ENCODE assay signal across 1 cellular context in the genomic region with DNA sequence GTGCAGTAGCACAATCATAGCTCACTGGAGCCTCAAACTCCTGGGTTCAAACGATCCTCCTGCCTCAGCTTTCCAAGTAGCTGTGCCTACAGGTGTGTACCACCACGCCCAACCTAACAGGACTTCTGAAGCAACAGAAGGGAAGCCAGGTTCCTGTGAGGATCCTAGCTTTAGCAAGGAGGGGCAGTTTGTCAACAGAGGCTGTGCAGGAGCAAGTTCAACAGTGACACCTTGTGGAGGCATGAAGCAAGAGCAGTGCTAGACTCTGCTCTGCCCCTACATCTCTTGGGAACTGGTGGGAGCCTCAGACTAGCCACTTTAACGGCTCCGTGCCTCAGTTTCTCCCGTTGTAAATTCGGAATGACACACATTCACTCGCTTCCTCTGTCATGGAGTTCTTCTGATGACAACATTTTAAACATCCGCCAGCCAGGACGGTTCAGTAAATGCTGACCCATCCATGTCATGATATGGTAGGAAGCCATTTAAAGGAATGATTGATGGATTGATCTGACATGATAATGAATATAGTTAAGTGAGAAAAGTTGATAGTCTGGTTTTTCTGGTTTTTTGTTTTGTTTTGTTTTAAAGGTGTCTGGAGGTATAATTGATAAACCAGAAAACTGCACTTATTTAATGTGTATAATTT.
A peak's percentile ranks its signal among the peaks of the same experiment; 100 is the strongest.
TF ChIP-seq lines count a peak whose summit lies in the region.

No MANE protein-coding gene starts in this region.

TF ChIP-seq in HepG2, 621 proteins besides CTCF, POLR2A, EP300 and RAD21 (continued from another document and continues in another):
- TF ChIP-seq, protein P1, sequence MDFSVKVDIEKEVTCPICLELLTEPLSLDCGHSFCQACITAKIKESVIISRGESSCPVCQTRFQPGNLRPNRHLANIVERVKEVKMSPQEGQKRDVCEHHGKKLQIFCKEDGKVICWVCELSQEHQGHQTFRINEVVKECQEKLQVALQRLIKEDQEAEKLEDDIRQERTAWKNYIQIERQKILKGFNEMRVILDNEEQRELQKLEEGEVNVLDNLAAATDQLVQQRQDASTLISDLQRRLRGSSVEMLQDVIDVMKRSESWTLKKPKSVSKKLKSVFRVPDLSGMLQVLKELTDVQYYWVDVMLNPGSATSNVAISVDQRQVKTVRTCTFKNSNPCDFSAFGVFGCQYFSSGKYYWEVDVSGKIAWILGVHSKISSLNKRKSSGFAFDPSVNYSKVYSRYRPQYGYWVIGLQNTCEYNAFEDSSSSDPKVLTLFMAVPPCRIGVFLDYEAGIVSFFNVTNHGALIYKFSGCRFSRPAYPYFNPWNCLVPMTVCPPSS (IDR thresholded peaks at IDR 0.05), result no peak
- TF ChIP-seq, protein P2, sequence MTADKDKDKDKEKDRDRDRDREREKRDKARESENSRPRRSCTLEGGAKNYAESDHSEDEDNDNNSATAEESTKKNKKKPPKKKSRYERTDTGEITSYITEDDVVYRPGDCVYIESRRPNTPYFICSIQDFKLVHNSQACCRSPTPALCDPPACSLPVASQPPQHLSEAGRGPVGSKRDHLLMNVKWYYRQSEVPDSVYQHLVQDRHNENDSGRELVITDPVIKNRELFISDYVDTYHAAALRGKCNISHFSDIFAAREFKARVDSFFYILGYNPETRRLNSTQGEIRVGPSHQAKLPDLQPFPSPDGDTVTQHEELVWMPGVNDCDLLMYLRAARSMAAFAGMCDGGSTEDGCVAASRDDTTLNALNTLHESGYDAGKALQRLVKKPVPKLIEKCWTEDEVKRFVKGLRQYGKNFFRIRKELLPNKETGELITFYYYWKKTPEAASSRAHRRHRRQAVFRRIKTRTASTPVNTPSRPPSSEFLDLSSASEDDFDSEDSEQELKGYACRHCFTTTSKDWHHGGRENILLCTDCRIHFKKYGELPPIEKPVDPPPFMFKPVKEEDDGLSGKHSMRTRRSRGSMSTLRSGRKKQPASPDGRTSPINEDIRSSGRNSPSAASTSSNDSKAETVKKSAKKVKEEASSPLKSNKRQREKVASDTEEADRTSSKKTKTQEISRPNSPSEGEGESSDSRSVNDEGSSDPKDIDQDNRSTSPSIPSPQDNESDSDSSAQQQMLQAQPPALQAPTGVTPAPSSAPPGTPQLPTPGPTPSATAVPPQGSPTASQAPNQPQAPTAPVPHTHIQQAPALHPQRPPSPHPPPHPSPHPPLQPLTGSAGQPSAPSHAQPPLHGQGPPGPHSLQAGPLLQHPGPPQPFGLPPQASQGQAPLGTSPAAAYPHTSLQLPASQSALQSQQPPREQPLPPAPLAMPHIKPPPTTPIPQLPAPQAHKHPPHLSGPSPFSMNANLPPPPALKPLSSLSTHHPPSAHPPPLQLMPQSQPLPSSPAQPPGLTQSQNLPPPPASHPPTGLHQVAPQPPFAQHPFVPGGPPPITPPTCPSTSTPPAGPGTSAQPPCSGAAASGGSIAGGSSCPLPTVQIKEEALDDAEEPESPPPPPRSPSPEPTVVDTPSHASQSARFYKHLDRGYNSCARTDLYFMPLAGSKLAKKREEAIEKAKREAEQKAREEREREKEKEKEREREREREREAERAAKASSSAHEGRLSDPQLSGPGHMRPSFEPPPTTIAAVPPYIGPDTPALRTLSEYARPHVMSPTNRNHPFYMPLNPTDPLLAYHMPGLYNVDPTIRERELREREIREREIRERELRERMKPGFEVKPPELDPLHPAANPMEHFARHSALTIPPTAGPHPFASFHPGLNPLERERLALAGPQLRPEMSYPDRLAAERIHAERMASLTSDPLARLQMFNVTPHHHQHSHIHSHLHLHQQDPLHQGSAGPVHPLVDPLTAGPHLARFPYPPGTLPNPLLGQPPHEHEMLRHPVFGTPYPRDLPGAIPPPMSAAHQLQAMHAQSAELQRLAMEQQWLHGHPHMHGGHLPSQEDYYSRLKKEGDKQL (CRISPR knock-in tag; IDR thresholded peaks at IDR 0.05; ENCODE audit: low read depth), result no peak
- TF ChIP-seq HES4 (CRISPR knock-in tag; IDR thresholded peaks at IDR 0.05; ENCODE audit: borderline replicate concordance) (no peak), SRSF9 (IDR thresholded peaks at IDR 0.05; ENCODE audit: borderline replicate concordance, insufficient read depth, low read depth, low read length, poor library complexity, severe bottlenecking) (no peak), ZNF260 (CRISPR knock-in tag; IDR thresholded peaks at IDR 0.05; ENCODE audit: borderline replicate concordance, low read depth) (no peak), SP1 (IDR thresholded peaks at IDR 0.05) (no peak), SP1 (CRISPR knock-in tag; IDR thresholded peaks at IDR 0.05) (peak; percentile 66; the same call in 1 of the 2 replicates), ZNF337 (CRISPR knock-in tag; IDR thresholded peaks at IDR 0.05; ENCODE audit: borderline replicate concordance, low read depth) (no peak), SIX4 (CRISPR knock-in tag; IDR thresholded peaks at IDR 0.05) (no peak), ZNF10 (CRISPR knock-in tag; IDR thresholded peaks at IDR 0.05; ENCODE audit: borderline replicate concordance, low read depth) (no peak), ZNF296 (CRISPR knock-in tag; conservative IDR thresholded peaks at IDR 0.05) (no peak), HMGA1 (CRISPR knock-in tag; conservative IDR thresholded peaks at IDR 0.05) (no peak), MED1 (CRISPR knock-in tag; IDR thresholded peaks at IDR 0.05) (no peak), FOXC1 (CRISPR knock-in tag; IDR thresholded peaks at IDR 0.05; ENCODE audit: borderline replicate concordance) (no peak), SIX1 (CRISPR knock-in tag; IDR thresholded peaks at IDR 0.05; ENCODE audit: borderline replicate concordance) (no peak), KDM2A (CRISPR knock-in tag; IDR thresholded peaks at IDR 0.05; ENCODE audit: borderline replicate concordance, low read depth) (no peak), ZNF569 (CRISPR knock-in tag; IDR thresholded peaks at IDR 0.05; ENCODE audit: borderline replicate concordance) (no peak), SRSF4 (IDR thresholded peaks at IDR 0.05; ENCODE audit: low read depth, low read length, poor library complexity, severe bottlenecking) (no peak), HOXD1 (CRISPR knock-in tag; IDR thresholded peaks at IDR 0.05) (no peak), KDM5B (CRISPR knock-in tag; IDR thresholded peaks at IDR 0.05; ENCODE audit: borderline replicate concordance) (no peak), TEAD3 (CRISPR knock-in tag; optimal IDR thresholded peaks at IDR 0.05; ENCODE audit: borderline replicate concordance) (peak; percentile 69), KLF12 (CRISPR knock-in tag; IDR thresholded peaks at IDR 0.05; ENCODE audit: borderline replicate concordance) (no peak), MYC (CRISPR knock-in tag; IDR thresholded peaks at IDR 0.05; ENCODE audit: borderline replicate concordance) (no peak), ZFX (CRISPR knock-in tag; IDR thresholded peaks at IDR 0.05; ENCODE audit: low read depth) (no peak), ZNF12 (CRISPR knock-in tag; IDR thresholded peaks at IDR 0.05) (peak; percentile 84; the same call in 1 of the 2 replicates), ATAD3A (CRISPR knock-in tag; IDR thresholded peaks at IDR 0.05) (no peak), MXD4 (CRISPR knock-in tag; IDR thresholded peaks at IDR 0.05) (no peak), ZNF839 (CRISPR knock-in tag; IDR thresholded peaks at IDR 0.05; ENCODE audit: borderline replicate concordance) (no peak)
- TF ChIP-seq, protein P3, sequence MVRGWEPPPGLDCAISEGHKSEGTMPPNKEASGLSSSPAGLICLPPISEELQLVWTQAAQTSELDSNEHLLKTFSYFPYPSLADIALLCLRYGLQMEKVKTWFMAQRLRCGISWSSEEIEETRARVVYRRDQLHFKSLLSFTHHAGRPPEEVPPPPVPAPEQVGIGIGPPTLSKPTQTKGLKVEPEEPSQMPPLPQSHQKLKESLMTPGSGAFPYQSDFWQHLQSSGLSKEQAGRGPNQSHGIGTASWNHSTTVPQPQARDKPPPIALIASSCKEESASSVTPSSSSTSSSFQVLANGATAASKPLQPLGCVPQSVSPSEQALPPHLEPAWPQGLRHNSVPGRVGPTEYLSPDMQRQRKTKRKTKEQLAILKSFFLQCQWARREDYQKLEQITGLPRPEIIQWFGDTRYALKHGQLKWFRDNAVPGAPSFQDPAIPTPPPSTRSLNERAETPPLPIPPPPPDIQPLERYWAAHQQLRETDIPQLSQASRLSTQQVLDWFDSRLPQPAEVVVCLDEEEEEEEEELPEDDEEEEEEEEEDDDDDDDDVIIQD (CRISPR knock-in tag; IDR thresholded peaks at IDR 0.05; ENCODE audit: low read depth), result 0 out of 2 replicates have a peak, but pooled peaks have one; percentile 43
- TF ChIP-seq, protein P4, sequence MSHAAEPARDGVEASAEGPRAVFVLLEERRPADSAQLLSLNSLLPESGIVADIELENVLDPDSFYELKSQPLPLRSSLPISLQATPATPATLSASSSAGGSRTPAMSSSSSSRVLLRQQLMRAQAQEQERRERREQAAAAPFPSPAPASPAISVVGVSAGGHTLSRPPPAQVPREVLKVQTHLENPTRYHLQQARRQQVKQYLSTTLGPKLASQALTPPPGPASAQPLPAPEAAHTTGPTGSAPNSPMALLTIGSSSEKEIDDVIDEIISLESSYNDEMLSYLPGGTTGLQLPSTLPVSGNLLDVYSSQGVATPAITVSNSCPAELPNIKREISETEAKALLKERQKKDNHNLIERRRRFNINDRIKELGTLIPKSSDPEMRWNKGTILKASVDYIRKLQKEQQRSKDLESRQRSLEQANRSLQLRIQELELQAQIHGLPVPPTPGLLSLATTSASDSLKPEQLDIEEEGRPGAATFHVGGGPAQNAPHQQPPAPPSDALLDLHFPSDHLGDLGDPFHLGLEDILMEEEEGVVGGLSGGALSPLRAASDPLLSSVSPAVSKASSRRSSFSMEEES (CRISPR knock-in tag; IDR thresholded peaks at IDR 0.05), result no peak
- TF ChIP-seq, protein P5, sequence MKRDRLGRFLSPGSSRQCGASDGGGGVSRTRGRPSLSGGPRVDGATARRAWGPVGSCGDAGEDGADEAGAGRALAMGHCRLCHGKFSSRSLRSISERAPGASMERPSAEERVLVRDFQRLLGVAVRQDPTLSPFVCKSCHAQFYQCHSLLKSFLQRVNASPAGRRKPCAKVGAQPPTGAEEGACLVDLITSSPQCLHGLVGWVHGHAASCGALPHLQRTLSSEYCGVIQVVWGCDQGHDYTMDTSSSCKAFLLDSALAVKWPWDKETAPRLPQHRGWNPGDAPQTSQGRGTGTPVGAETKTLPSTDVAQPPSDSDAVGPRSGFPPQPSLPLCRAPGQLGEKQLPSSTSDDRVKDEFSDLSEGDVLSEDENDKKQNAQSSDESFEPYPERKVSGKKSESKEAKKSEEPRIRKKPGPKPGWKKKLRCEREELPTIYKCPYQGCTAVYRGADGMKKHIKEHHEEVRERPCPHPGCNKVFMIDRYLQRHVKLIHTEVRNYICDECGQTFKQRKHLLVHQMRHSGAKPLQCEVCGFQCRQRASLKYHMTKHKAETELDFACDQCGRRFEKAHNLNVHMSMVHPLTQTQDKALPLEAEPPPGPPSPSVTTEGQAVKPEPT (CRISPR knock-in tag; IDR thresholded peaks at IDR 0.05; ENCODE audit: low read depth), result no peak
- TF ChIP-seq, protein P6, sequence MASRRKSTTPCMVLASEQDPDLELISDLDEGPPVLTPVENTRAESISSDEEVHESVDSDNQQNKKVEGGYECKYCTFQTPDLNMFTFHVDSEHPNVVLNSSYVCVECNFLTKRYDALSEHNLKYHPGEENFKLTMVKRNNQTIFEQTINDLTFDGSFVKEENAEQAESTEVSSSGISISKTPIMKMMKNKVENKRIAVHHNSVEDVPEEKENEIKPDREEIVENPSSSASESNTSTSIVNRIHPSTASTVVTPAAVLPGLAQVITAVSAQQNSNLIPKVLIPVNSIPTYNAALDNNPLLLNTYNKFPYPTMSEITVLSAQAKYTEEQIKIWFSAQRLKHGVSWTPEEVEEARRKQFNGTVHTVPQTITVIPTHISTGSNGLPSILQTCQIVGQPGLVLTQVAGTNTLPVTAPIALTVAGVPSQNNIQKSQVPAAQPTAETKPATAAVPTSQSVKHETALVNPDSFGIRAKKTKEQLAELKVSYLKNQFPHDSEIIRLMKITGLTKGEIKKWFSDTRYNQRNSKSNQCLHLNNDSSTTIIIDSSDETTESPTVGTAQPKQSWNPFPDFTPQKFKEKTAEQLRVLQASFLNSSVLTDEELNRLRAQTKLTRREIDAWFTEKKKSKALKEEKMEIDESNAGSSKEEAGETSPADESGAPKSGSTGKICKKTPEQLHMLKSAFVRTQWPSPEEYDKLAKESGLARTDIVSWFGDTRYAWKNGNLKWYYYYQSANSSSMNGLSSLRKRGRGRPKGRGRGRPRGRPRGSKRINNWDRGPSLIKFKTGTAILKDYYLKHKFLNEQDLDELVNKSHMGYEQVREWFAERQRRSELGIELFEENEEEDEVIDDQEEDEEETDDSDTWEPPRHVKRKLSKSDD (CRISPR knock-in tag; IDR thresholded peaks at IDR 0.05; ENCODE audit: low read depth), result no peak
- TF ChIP-seq, protein P7, sequence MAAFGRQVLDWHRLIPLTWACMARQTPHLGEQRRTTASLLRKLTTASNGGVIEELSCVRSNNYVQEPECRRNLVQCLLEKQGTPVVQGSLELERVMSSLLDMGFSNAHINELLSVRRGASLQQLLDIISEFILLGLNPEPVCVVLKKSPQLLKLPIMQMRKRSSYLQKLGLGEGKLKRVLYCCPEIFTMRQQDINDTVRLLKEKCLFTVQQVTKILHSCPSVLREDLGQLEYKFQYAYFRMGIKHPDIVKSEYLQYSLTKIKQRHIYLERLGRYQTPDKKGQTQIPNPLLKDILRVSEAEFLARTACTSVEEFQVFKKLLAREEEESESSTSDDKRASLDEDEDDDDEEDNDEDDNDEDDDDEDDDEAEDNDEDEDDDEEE (CRISPR knock-in tag; IDR thresholded peaks at IDR 0.05), result no peak
- TF ChIP-seq, protein P8, sequence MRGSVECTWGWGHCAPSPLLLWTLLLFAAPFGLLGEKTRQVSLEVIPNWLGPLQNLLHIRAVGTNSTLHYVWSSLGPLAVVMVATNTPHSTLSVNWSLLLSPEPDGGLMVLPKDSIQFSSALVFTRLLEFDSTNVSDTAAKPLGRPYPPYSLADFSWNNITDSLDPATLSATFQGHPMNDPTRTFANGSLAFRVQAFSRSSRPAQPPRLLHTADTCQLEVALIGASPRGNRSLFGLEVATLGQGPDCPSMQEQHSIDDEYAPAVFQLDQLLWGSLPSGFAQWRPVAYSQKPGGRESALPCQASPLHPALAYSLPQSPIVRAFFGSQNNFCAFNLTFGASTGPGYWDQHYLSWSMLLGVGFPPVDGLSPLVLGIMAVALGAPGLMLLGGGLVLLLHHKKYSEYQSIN (CRISPR knock-in tag; IDR thresholded peaks at IDR 0.05; ENCODE audit: borderline replicate concordance), result no peak
